ENCODE assay signal across 8 cellular contexts in the genomic region with DNA sequence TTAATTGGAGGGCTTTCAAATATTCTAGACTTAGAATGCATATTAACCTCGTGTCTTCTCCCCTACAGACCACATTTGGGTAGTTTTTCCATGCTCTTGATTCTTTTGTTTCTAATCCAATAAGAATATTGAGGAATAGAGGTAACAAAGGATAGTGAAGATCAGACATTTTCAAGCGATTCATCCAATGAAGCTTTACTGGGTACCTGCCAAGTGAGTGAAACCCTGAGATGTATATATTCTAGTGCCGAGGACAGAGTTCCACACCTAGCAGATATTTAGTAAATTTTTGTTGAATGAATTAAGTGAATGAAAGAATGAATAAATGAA. TPM values are rescaled to one million over a fixed set of nuclear protein-coding genes. Genes with fewer than 3 reads are reported as not detected.
DNase-seq lines count a peak whose midpoint lies in the region; TF ChIP-seq lines count a peak whose summit lies in the region.

No MANE protein-coding gene starts in this region.

- H3K27ac Mint-ChIP-seq in T-helper 1 cell treated with Interleukin-12 subunit alpha and Interleukin-12 subunit beta and Interleukin-4 antibody, amounts not matched to agents 30 μg/mL and 1 μg/mL, for 36 hours, result peak overlapping the region; percentile 91
- H3K27ac Mint-ChIP-seq in chondrocyte (ENCODE audit: unreplicated experiment), result peak overlapping the region; percentile 98
- H3K27ac Mint-ChIP-seq in nephron progenitor cell, result peak overlapping the region; percentile 97

- no peaks in the 10 kb centered on the region for H4K20me1 ChIP-seq in Karpas-422 (ENCODE audit: insufficient read depth, low read depth, low read length)

- H3K9me3 ChIP-seq in Karpas-422 (ENCODE audit: low read length), result no peaks in the 10 kb centered on the region

- no peaks in the 10 kb centered on the region for H3K27me3 Mint-ChIP-seq in T-helper 1 cell treated with Interleukin-12 subunit alpha and Interleukin-12 subunit beta and Interleukin-4 antibody, amounts not matched to agents 30 μg/mL and 1 μg/mL, for 36 hours (ENCODE audit: low read depth)
- H3K27me3 Mint-ChIP-seq in chondrocyte (ENCODE audit: low read depth) (no peaks in the 10 kb centered on the region), nephron progenitor cell (ENCODE audit: low read depth, poor library complexity) (peaks cover 21% of the 10 kb centered on the region)

- no peak for TF ChIP-seq CTCF in chondrocyte (IDR thresholded peaks at IDR 0.05)
- no peak for TF ChIP-seq CTCF in nephron progenitor cell (IDR thresholded peaks at IDR 0.05)

- H3K4me3 ChIP-seq in Karpas-422 (ENCODE audit: low read length), result peak overlapping the region; percentile 77

- peak overlapping the region; percentile 82 for H3K9ac ChIP-seq in Karpas-422 (ENCODE audit: low read length)

- peaks cover 55% of the 10 kb centered on the region for H3K4me1 ChIP-seq in Karpas-422 (ENCODE audit: low read length)

- H3K9me2 ChIP-seq in Karpas-422 (replicated peaks; ENCODE audit: insufficient read depth, low read length), result no peaks in the 10 kb centered on the region

- no peaks in the 10 kb centered on the region for H3K27me3 ChIP-seq in Karpas-422 (ENCODE audit: low read length)

- no peak overlapping the region for H2AFZ ChIP-seq in Karpas-422 (ENCODE audit: low read length)

- peaks cover 21% of the 10 kb centered on the region for H3K4me1 Mint-ChIP-seq in T-helper 1 cell treated with Interleukin-12 subunit alpha and Interleukin-12 subunit beta and Interleukin-4 antibody, amounts not matched to agents 30 μg/mL and 1 μg/mL, for 36 hours (ENCODE audit: low read depth)
- H3K4me1 Mint-ChIP-seq in chondrocyte (ENCODE audit: low read depth) (peaks cover 15% of the 10 kb centered on the region), nephron progenitor cell (peaks cover 31% of the 10 kb centered on the region)

- peak overlapping the region; percentile 96 for H3K27ac ChIP-seq in Karpas-422 (ENCODE audit: low read length)

- DNase-seq in T-helper 1 cell (no peak), Karpas-422 (no peak), chondrocyte (ENCODE audit: low spot score) (no peak), nephron progenitor cell (no peak), NCI-H1417 (lab: John Stamatoyannopoulos, UW) (no peak)
- no peak for DNase-seq in central memory CD4-positive, alpha-beta T cell
- DNase-seq in activated CD4-positive, alpha-beta T cell treated with anti-CD3 and anti-CD28 coated beads, Interleukin-2, amount 50 U/mL, for 1 hour, result no peak

- H3K4me3 Mint-ChIP-seq in T-helper 1 cell treated with Interleukin-12 subunit alpha and Interleukin-12 subunit beta and Interleukin-4 antibody, amounts not matched to agents 30 μg/mL and 1 μg/mL, for 36 hours, result peak overlapping the region; percentile 96
- H3K4me3 Mint-ChIP-seq in chondrocyte (ENCODE audit: unreplicated experiment) (peak overlapping the region; percentile 88), nephron progenitor cell (peak overlapping the region; percentile 94)

- no peaks in the 10 kb centered on the region for H3K9me3 Mint-ChIP-seq in T-helper 1 cell treated with Interleukin-12 subunit alpha and Interleukin-12 subunit beta and Interleukin-4 antibody, amounts not matched to agents 30 μg/mL and 1 μg/mL, for 36 hours
- H3K9me3 Mint-ChIP-seq in chondrocyte (ENCODE audit: low read depth), result no peaks in the 10 kb centered on the region
- no peaks in the 10 kb centered on the region for H3K9me3 Mint-ChIP-seq in nephron progenitor cell

- H3K36me3 ChIP-seq in Karpas-422 (ENCODE audit: insufficient read depth, low read length), result peaks cover 33% of the 10 kb centered on the region

- peak overlapping the region; percentile 89 for H3K4me2 ChIP-seq in Karpas-422 (ENCODE audit: low read depth, low read length, poor library complexity, severe bottlenecking)

- H3K36me3 Mint-ChIP-seq in T-helper 1 cell treated with Interleukin-12 subunit alpha and Interleukin-12 subunit beta and Interleukin-4 antibody, amounts not matched to agents 30 μg/mL and 1 μg/mL, for 36 hours (ENCODE audit: low read depth), result peaks cover 10% of the 10 kb centered on the region
- H3K36me3 Mint-ChIP-seq in chondrocyte (ENCODE audit: low read depth) (peaks cover 2% of the 10 kb centered on the region), nephron progenitor cell (ENCODE audit: low read depth) (peaks cover 15% of the 10 kb centered on the region)

- peaks cover 45% of the 10 kb centered on the region for H3K79me2 ChIP-seq in Karpas-422 (ENCODE audit: low read length)

RNA-seq across cellular contexts. Expression of a gene that starts 0.5 kb away (rescaled TPM):
- total RNA-seq in Karpas-422 (2014; rRNA removed; shearing (Covaris generic); ENCODE audit: low replicate concordance), result 144 and 321 TPM in 2 replicates
- 4.6 to 9.7 TPM (median 5.0 TPM) in 3 replicates for total RNA-seq in chondrocyte

Comparison
In these comparisons a context has a peak if more than half of its experiments do, and no peak if none do; other contexts are left out.
1. RNA of a gene that starts 0.5 kb away (total RNA-seq): 144 to 321 TPM in Karpas-422; 4.6 to 9.7 TPM in chondrocyte; every median in the first group is over 10 times any median in the second.
2. Peak in every context shown above with its lines, with median percentiles within 50 percentile points of each other: H3K27ac Mint-ChIP-seq and H3K4me3 Mint-ChIP-seq.